ENCODE assay signal across 8 cellular contexts in genomic region chr14:106234525-106235254, GRCh38.
DNase-seq lines count a peak whose midpoint lies in the region; ATAC-seq, FAIRE-seq and TF ChIP-seq lines count a peak whose summit lies in the region.
"Not testable (repeated sequence)": the region's sequence is repeated elsewhere in the genome, so short reads cannot be mapped to it uniquely, and the experiment has no call there.

No MANE protein-coding gene starts in this region.

- peaks cover 18% of the 10 kb centered on the region for H3K4me1 Mint-ChIP-seq in activated CD8-positive, alpha-beta T cell treated with anti-CD3 and anti-CD28 coated beads for 36 hours (ENCODE audit: low read depth)
- not testable (repeated sequence) for H3K4me1 Mint-ChIP-seq in memory B cell

- H3K27ac Mint-ChIP-seq in activated CD8-positive, alpha-beta T cell treated with anti-CD3 and anti-CD28 coated beads for 36 hours: peak overlapping the region; percentile 38
- not testable (repeated sequence) for H3K27ac Mint-ChIP-seq in memory B cell

- not testable (repeated sequence) for TF ChIP-seq EP300 in K562 (IDR thresholded peaks at IDR 0.05; ENCODE audit: low read length)

- not testable (repeated sequence) for H3K9ac ChIP-seq in BLaER1 treated with 17β-estradiol and CSF1 and Interleukin-3, amounts not matched to agents 10 nM and 100 nM; K562 (ENCODE audit: insufficient read depth in 1 of 2, low read depth in 2 of 2, low read length in 2 of 2)

- H3K36me3 Mint-ChIP-seq in activated CD8-positive, alpha-beta T cell treated with anti-CD3 and anti-CD28 coated beads for 36 hours (ENCODE audit: low read depth); memory B cell: not testable (repeated sequence)

- CTCF ChIA-PET in activated CD8-positive, alpha-beta T cell treated with anti-CD3 and anti-CD28 coated beads for 36 hours (lab: Charles Lee): interaction anchor here (1.0 to 1.6 kb wide), 5 partner anchors 23 to 79 kb away, joined by 3 to 6 read pairs (median 3); no protein-coding TSS in a partner anchor
- CTCF ChIA-PET in K562 (lab: Yijun Ruan, JAX; ENCODE audit: low intra/inter-chr PET ratio): not testable (repeated sequence)

- peak; percentile 25 to 42 for DNase-seq in NCI-H187 (lab: John Stamatoyannopoulos, UW)
- not testable (repeated sequence) for DNase-seq in RWPE2 (ENCODE audit: low spot score); K562 (ENCODE audit: extremely low read depth in 1 of 4, low spot score in 3 of 4)
- DNase-seq in activated CD8-positive, alpha-beta T cell treated with anti-CD3 and anti-CD28 coated beads for 36 hours: peak; percentile 30
- peak in 1 of 2 donors; percentile 21 for DNase-seq in memory B cell (ENCODE audit: low spot score in 2 of 2)
- DNase-seq in stimulated activated CD8-positive, alpha-beta memory T cell treated with anti-CD3 and anti-CD28 coated beads, Interleukin-4, amount 100 ng/mL, for 48 hours: peak; percentile 44

- not testable (repeated sequence) for ATAC-seq in RWPE2 (ENCODE audit: low read depth)
- peak; percentile 45 for ATAC-seq in activated CD8-positive, alpha-beta T cell treated with anti-CD3 and anti-CD28 coated beads for 36 hours
- ATAC-seq in K562 (peak; percentile 53; the same call in 1 of the 3 replicates), memory B cell (ENCODE audit: low read depth) (peak; percentile 38)

- H3K79me2 ChIP-seq in K562 (ENCODE audit: control insufficient read depth, insufficient read depth, low read length): not testable (repeated sequence)

- not testable (repeated sequence) for H3K27ac ChIP-seq in BLaER1 treated with 17β-estradiol and CSF1 and Interleukin-3, amounts not matched to agents 10 nM and 100 nM; RWPE2 (ENCODE audit: poor library complexity, severe bottlenecking); K562 (ENCODE audit: extremely low read depth, low read depth, low read length)

- peaks cover 0 to 48% (median 39%) of the 10 kb centered on the region in 10 experiments; a peak in 16 of 20 replicates for H3K4me1 ChIP-seq in BLaER1 treated with 17β-estradiol and CSF1 and Interleukin-3, amounts not matched to agents 10 nM and 100 nM
- H3K4me1 ChIP-seq in RWPE2 (ENCODE audit: insufficient read depth, poor library complexity, severe bottlenecking); K562 (replicated peaks in 1 of 2; ENCODE audit: control insufficient read depth in 2 of 2, insufficient read depth in 2 of 2, low read length in 2 of 2): not testable (repeated sequence)

- in situ Hi-C loops in K562 (cut with MboI): not testable (repeated sequence)

- TF ChIP-seq POLR2A in K562 (conservative IDR thresholded peaks at IDR 0.05): not testable (repeated sequence)

- WGBS in K562 (ENCODE audit: insufficient coverage, low coverage, missing lambda C conversion rate): 6% methylated on average over 6 of the region's 17 CpGs

- H3K4me2 ChIP-seq in BLaER1 treated with 17β-estradiol and CSF1 and Interleukin-3, amounts not matched to agents 10 nM and 100 nM: peak overlapping the region in 8 of 11 experiments; percentile 28 to 80 (median 62); a peak in 14 of 22 replicates
- not testable (repeated sequence) for H3K4me2 ChIP-seq in K562 (ENCODE audit: insufficient read depth, low read length)

- not testable (repeated sequence) for H3K36me3 ChIP-seq in BLaER1 treated with 17β-estradiol and CSF1 and Interleukin-3, amounts not matched to agents 10 nM and 100 nM; RWPE2 (ENCODE audit: low read depth); K562 (ENCODE audit: control insufficient read depth, insufficient read depth, low read length)

- intact Hi-C loops in activated CD8-positive, alpha-beta T cell treated with anti-CD3 and anti-CD28 coated beads for 36 hours (cut with micrococcal nuclease); K562 (cut with micrococcal nuclease): not testable (repeated sequence)

- TF ChIP-seq RAD21 in K562 (CRISPR knock-in tag; conservative IDR thresholded peaks at IDR 0.05 in 1 of 2, IDR thresholded peaks at IDR 0.05 in 1 of 2): not testable (repeated sequence)

- not testable (repeated sequence) for H3K9me3 ChIP-seq in BLaER1 treated with 17β-estradiol and CSF1 and Interleukin-3, amounts not matched to agents 10 nM and 100 nM (replicated peaks in 1 of 11); RWPE2 (ENCODE audit: severe bottlenecking); K562 (replicated peaks; ENCODE audit: control insufficient read depth, insufficient read depth, low read depth, low read length)

- not testable (repeated sequence) for H3K9me1 ChIP-seq in K562 (ENCODE audit: control insufficient read depth, insufficient read depth, low read length)

- TF ChIP-seq CTCF in GM12872 (IDR thresholded peaks at IDR 0.05; ENCODE audit: insufficient read depth, low read depth, low read length) (peak; percentile 36; the same call in 2 of the 3 replicates), RWPE2 (IDR thresholded peaks at IDR 0.05; ENCODE audit: poor library complexity, severe bottlenecking) (peak; percentile 69), K562 (IDR thresholded peaks at IDR 0.05 in 2 of 3, conservative IDR thresholded peaks at IDR 0.05 in 1 of 3; ENCODE audit: insufficient read depth in 2 of 3, low read depth in 1 of 3, low read length in 3 of 3) (peak in 2 of 3 experiments; percentile 12 to 46; a peak in 1 of 6 replicates)
- TF ChIP-seq CTCF in activated CD8-positive, alpha-beta T cell treated with anti-CD3 and anti-CD28 coated beads for 36 hours (IDR thresholded peaks at IDR 0.05): peak; percentile 56

- not testable (repeated sequence) for H3K4me3 ChIP-seq in BLaER1 treated with 17β-estradiol and CSF1 and Interleukin-3, amounts not matched to agents 10 nM and 100 nM; RWPE2 (ENCODE audit: severe bottlenecking); K562

- H4K20me1 ChIP-seq in BLaER1 treated with 17β-estradiol and CSF1 and Interleukin-3, amounts not matched to agents 10 nM and 100 nM; K562 (replicated peaks; ENCODE audit: control insufficient read depth, insufficient read depth, low read length): not testable (repeated sequence)

- not testable (repeated sequence) for FAIRE-seq in K562 (lab: Jason Lieb, UNC)

- not testable (repeated sequence) for H3K27me3 ChIP-seq in BLaER1 treated with 17β-estradiol and CSF1 and Interleukin-3, amounts not matched to agents 10 nM and 100 nM; RWPE2 (ENCODE audit: insufficient read depth, poor library complexity, severe bottlenecking); K562 (ENCODE audit: control insufficient read depth in 2 of 2, insufficient read depth in 2 of 2, low read length in 2 of 2)

- not testable (repeated sequence) for BruUV-seq in K562 (replicated peaks; lab: Mats Ljungman, UMichigan)

- POLR2A ChIA-PET in activated CD8-positive, alpha-beta T cell treated with anti-CD3 and anti-CD28 coated beads for 36 hours (lab: Charles Lee); K562 (lab: Yijun Ruan, JAX): not testable (repeated sequence)

- not testable (repeated sequence) for H2AFZ ChIP-seq in K562 (ENCODE audit: low read depth, low read length)

- not testable (repeated sequence) for H3K9me3 Mint-ChIP-seq in activated CD8-positive, alpha-beta T cell treated with anti-CD3 and anti-CD28 coated beads for 36 hours; memory B cell

- H3K27me3 Mint-ChIP-seq in activated CD8-positive, alpha-beta T cell treated with anti-CD3 and anti-CD28 coated beads for 36 hours; memory B cell: not testable (repeated sequence)

- not testable (repeated sequence) for H3K4me3 Mint-ChIP-seq in activated CD8-positive, alpha-beta T cell treated with anti-CD3 and anti-CD28 coated beads for 36 hours
- H3K4me3 Mint-ChIP-seq in memory B cell: peak overlapping the region; percentile 80
